ENCODE assay signal across 21 cellular contexts in genomic region chr5:28190011-28190410, GRCh38.
"Had no signal": no experiment of that assay in that cellular context is flagged by ENCODE, and none has a peak within 500 bp of the region (broad histone marks: within the 10 kb centered on the region; RNA-seq: fewer than 3 reads in every experiment).

No MANE protein-coding gene starts in this region.

- H3K36me3 ChIP-seq: brain microvascular endothelial cell, lower lobe of right lung, thoracic aorta, upper lobe of right lung had no signal

- H3K27ac ChIP-seq: brain microvascular endothelial cell, coronary artery, lower lobe of right lung, thoracic aorta, upper lobe of right lung had no signal

- H3K27ac Mint-ChIP-seq: activated CD4-positive, alpha-beta T cell treated with anti-CD3 and anti-CD28 coated beads, Interleukin-2, amount 10 ng/mL, durations not matched to agents 24 days and 14 days; activated naive CD4-positive, alpha-beta T cell treated with anti-CD3 and anti-CD28 coated beads, Interleukin-2, amount 10 ng/mL, durations not matched to agents 7 days and 5 days; natural killer cell treated with Interleukin-12 subunit alpha and Interleukin-12 subunit beta and Interleukin-15 and Interleukin-18, amount 100 ng/mL, for 72 hours; progenitor cell of endocrine pancreas; stimulated activated naive B cell treated with anti-CD40 and anti-IgM and Interleukin-4, amounts not matched to agents 10 μg/mL and 1 μg/mL and 100 μg/mL, for 72 hours had no signal

- H3K9me3 Mint-ChIP-seq: central memory CD8-positive, alpha-beta T cell had no signal

- H3K27me3 ChIP-seq: brain microvascular endothelial cell, upper lobe of right lung had no signal

- DNase-seq: activated CD4-positive, alpha-beta T cell treated with anti-CD3 and anti-CD28 coated beads, Interleukin-2, amount 10 ng/mL, durations not matched to agents 24 days and 14 days; activated CD8-positive, alpha-beta memory T cell treated with anti-CD3 and anti-CD28 coated beads, Interleukin-2, amount 50 U/mL, for 48 hours; activated effector memory CD4-positive, alpha-beta T cell treated with Interleukin-2 at 50 U/mL for 16 hours; activated naive CD4-positive, alpha-beta T cell treated with anti-CD3 and anti-CD28 coated beads, Interleukin-2, amount 10 ng/mL, durations not matched to agents 7 days and 5 days; activated T-cell treated with anti-CD3 and anti-CD28 coated beads, Interleukin-2, amount 50 U/mL, for 48 hours; aorta; brain microvascular endothelial cell; foreskin fibroblast; glutamatergic neuron; hippocampal formation; islet precursor cell; left colon; lower lobe of right lung; stimulated activated naive B cell treated with anti-CD40 and anti-IgM and Interleukin-4, amounts not matched to agents 10 μg/mL and 1 μg/mL and 100 μg/mL, for 72 hours; T1000; upper lobe of right lung had no signal

- H3K27me3 Mint-ChIP-seq: activated CD4-positive, alpha-beta T cell treated with anti-CD3 and anti-CD28 coated beads, Interleukin-2, amount 10 ng/mL, durations not matched to agents 24 days and 14 days; activated naive CD4-positive, alpha-beta T cell treated with anti-CD3 and anti-CD28 coated beads, Interleukin-2, amount 10 ng/mL, durations not matched to agents 7 days and 5 days; central memory CD8-positive, alpha-beta T cell; natural killer cell treated with Interleukin-12 subunit alpha and Interleukin-12 subunit beta and Interleukin-15 and Interleukin-18, amount 100 ng/mL, for 72 hours; progenitor cell of endocrine pancreas; stimulated activated naive B cell treated with anti-CD40 and anti-IgM and Interleukin-4, amounts not matched to agents 10 μg/mL and 1 μg/mL and 100 μg/mL, for 72 hours had no signal

- H3K4me1 Mint-ChIP-seq: activated CD4-positive, alpha-beta T cell treated with anti-CD3 and anti-CD28 coated beads, Interleukin-2, amount 10 ng/mL, durations not matched to agents 24 days and 14 days; activated naive CD4-positive, alpha-beta T cell treated with anti-CD3 and anti-CD28 coated beads, Interleukin-2, amount 10 ng/mL, durations not matched to agents 7 days and 5 days; central memory CD8-positive, alpha-beta T cell; stimulated activated naive B cell treated with anti-CD40 and anti-IgM and Interleukin-4, amounts not matched to agents 10 μg/mL and 1 μg/mL and 100 μg/mL, for 72 hours had no signal

- H3K9me3 ChIP-seq: lower lobe of right lung, thoracic aorta, upper lobe of right lung had no signal

- H3K36me3 Mint-ChIP-seq: activated naive CD4-positive, alpha-beta T cell treated with anti-CD3 and anti-CD28 coated beads, Interleukin-2, amount 10 ng/mL, durations not matched to agents 7 days and 5 days; natural killer cell treated with Interleukin-12 subunit alpha and Interleukin-12 subunit beta and Interleukin-15 and Interleukin-18, amount 100 ng/mL, for 72 hours; stimulated activated naive B cell treated with anti-CD40 and anti-IgM and Interleukin-4, amounts not matched to agents 10 μg/mL and 1 μg/mL and 100 μg/mL, for 72 hours had no signal

- H3K4me3 Mint-ChIP-seq: activated CD4-positive, alpha-beta T cell treated with anti-CD3 and anti-CD28 coated beads, Interleukin-2, amount 10 ng/mL, durations not matched to agents 24 days and 14 days; activated naive CD4-positive, alpha-beta T cell treated with anti-CD3 and anti-CD28 coated beads, Interleukin-2, amount 10 ng/mL, durations not matched to agents 7 days and 5 days; central memory CD8-positive, alpha-beta T cell; natural killer cell treated with Interleukin-12 subunit alpha and Interleukin-12 subunit beta and Interleukin-15 and Interleukin-18, amount 100 ng/mL, for 72 hours; stimulated activated naive B cell treated with anti-CD40 and anti-IgM and Interleukin-4, amounts not matched to agents 10 μg/mL and 1 μg/mL and 100 μg/mL, for 72 hours had no signal

- H3K4me3 ChIP-seq: coronary artery, lower lobe of right lung, thoracic aorta, upper lobe of right lung had no signal

- ATAC-seq: left colon; lower lobe of right lung; natural killer cell treated with Interleukin-12 subunit alpha and Interleukin-12 subunit beta and Interleukin-15 and Interleukin-18, amount 100 ng/mL, for 72 hours; stimulated activated naive B cell treated with anti-CD40 and anti-IgM and Interleukin-4, amounts not matched to agents 10 μg/mL and 1 μg/mL and 100 μg/mL, for 72 hours; upper lobe of right lung had no signal

- H3K4me1 ChIP-seq: lower lobe of right lung, upper lobe of right lung had no signal
